1 cellular context compared by ENCODE assay signal in the genomic region with DNA sequence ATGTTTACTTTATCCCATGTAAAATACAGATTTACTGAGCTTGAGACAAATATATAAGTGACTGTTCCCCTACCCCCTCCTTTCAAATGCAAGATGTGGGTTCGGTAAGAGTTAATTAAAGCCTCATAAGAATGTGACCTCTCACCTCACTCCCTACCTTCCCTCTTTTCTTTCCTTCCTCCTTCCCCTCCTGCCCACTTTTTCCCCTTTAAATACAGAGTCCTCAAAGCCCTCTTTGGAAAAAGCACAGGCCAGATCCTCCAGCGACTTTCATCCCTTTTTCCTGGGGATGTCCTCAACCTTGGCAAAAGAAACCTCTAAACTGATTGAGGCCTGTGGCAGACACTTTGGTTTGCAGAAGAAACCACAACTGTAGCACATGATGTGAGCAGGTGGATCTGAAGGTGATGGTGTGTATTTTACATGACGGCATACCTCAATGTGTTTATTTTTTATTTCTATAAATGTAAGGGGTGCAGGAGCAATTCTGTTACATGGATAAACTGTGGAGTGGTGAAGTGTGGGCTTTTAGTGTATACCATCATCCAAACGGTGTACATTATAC.
A peak's percentile ranks its signal among the peaks of the same experiment; 100 is the strongest.
TF ChIP-seq lines count a peak whose summit lies in the region.

No MANE protein-coding gene starts in this region.

TF ChIP-seq in H1, 55 proteins besides CTCF, POLR2A, EP300 and RAD21:
- TF ChIP-seq HDAC6 (IDR thresholded peaks at IDR 0.05; ENCODE audit: low read depth, low read length) (no peak), TCF12 (IDR thresholded peaks at IDR 0.05; ENCODE audit: low read depth, low read length) (no peak), SIX5 (IDR thresholded peaks at IDR 0.05; ENCODE audit: low read depth, low read length) (no peak), RBBP5 (IDR thresholded peaks at IDR 0.05; ENCODE audit: borderline replicate concordance, low read depth, low read length) (no peak), KDM4A (IDR thresholded peaks at IDR 0.05; ENCODE audit: low read depth, low read length, severe bottlenecking) (no peak), JUND (IDR thresholded peaks at IDR 0.05; ENCODE audit: low read length) (no peak)
- TF ChIP-seq, protein P1, sequence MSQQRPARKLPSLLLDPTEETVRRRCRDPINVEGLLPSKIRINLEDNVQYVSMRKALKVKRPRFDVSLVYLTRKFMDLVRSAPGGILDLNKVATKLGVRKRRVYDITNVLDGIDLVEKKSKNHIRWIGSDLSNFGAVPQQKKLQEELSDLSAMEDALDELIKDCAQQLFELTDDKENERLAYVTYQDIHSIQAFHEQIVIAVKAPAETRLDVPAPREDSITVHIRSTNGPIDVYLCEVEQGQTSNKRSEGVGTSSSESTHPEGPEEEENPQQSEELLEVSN (IDR thresholded peaks at IDR 0.05): peak; percentile 60; the same call in 1 of the 2 replicates
